ENCODE assay signal across 10 cellular contexts in the genomic region with DNA sequence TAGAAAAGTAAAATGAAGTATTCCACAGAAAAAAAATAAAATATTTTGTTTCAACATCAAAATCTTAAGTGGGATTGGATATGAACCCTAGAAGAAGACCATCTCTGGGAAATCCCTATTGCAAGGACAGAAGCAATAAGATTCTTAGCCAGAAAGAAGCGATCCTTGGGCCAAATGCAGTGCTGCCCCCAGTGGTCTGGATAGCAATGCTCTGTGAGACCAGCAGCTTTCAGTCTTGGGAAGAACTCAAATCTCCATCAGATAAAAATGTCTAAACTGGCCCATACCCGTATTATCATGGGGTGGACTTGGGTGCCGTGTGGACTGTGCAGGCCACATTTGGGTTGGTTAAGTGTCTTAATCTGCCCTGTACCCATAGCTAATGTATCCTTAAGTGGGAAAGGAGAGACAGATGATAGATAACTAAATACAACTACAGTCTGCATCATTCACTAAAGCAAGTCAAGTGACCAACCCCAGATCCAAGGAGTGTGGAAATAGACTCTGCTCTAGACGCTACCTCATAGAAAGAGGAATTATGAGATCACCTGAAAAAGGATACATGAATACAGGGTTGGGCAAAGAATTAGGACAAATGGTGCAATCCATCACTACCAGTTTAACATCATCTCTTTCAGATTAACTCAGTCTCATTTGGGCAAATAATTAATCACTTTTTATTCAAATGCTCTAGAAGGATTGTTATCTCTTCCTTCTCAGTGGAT. TPM values are rescaled to one million over a fixed set of nuclear protein-coding genes. Genes with fewer than 3 reads are reported as not detected.
DNase-seq lines count a peak whose midpoint lies in the region; ATAC-seq and TF ChIP-seq lines count a peak whose summit lies in the region.
"Had no signal": no experiment of that assay in that cellular context is flagged by ENCODE, and none has a peak within 500 bp of the region (broad histone marks: within the 10 kb centered on the region; RNA-seq: fewer than 3 reads in every experiment).

No MANE protein-coding gene starts in this region.

- H3K23ac ChIP-seq in mesenchymal stem cell (ENCODE audit: low read length in 2 of 2) = no peak overlapping the region

- no peaks in the 10 kb centered on the region for H3K79me1 ChIP-seq in mesenchymal stem cell (replicated peaks; ENCODE audit: low read length, poor library complexity, severe bottlenecking)

- no peak overlapping the region for H3K4me3 ChIP-seq in DND-41 (ENCODE audit: low read depth in 1 of 2, low read length in 2 of 2)
- H3K4me3 ChIP-seq in adrenal gland = no peak overlapping the region
- no peak overlapping the region for H3K4me3 ChIP-seq in mesenchymal stem cell (ENCODE audit: insufficient read depth in 1 of 2, low read depth in 1 of 2, low read length in 2 of 2)

- no peaks in the 10 kb centered on the region for H3K9me3 Mint-ChIP-seq in HFFc6

- H2AFZ ChIP-seq in DND-41 (ENCODE audit: low read depth, low read length) (no peak overlapping the region), mesenchymal stem cell (ENCODE audit: low read depth, low read length) (no peak overlapping the region)

- H3K79me2 ChIP-seq in DND-41 (ENCODE audit: insufficient read depth, low read length) = no peaks in the 10 kb centered on the region

- no peak for ATAC-seq in DND-41 (ENCODE audit: insufficient read depth, low read depth)
- no peak for ATAC-seq in GM18519 (IDR thresholded peaks at IDR 0.05; ENCODE audit: low FRiP score, unreplicated experiment)
- ATAC-seq in GM18511 (IDR thresholded peaks at IDR 0.05; ENCODE audit: unreplicated experiment) = no peak

- H3K18ac ChIP-seq in mesenchymal stem cell (ENCODE audit: low read depth in 1 of 2, low read length in 2 of 2) = no peak overlapping the region

- no peak overlapping the region for H3K14ac ChIP-seq in mesenchymal stem cell (ENCODE audit: low read length in 2 of 2)

- no peak overlapping the region for H2BK15ac ChIP-seq in mesenchymal stem cell (ENCODE audit: low read depth, poor library complexity, severe bottlenecking)

- no peak for TF ChIP-seq POLR2A in adrenal gland (IDR thresholded peaks at IDR 0.05)

- H3K27me3 ChIP-seq in DND-41 (ENCODE audit: insufficient read depth, low read length, poor library complexity) = no peaks in the 10 kb centered on the region
- no peaks in the 10 kb centered on the region for H3K27me3 ChIP-seq in adrenal gland
- no peaks in the 10 kb centered on the region for H3K27me3 ChIP-seq in mesenchymal stem cell (ENCODE audit: control insufficient read depth in 1 of 2, insufficient read depth in 1 of 2, low read length in 2 of 2)

- no peaks in the 10 kb centered on the region for H4K20me1 ChIP-seq in DND-41 (ENCODE audit: insufficient read depth, low read length)

- no peak overlapping the region for H3K4ac ChIP-seq in mesenchymal stem cell (ENCODE audit: low read depth in 1 of 2, low read length in 2 of 2)

- no peak overlapping the region for H2BK120ac ChIP-seq in mesenchymal stem cell (ENCODE audit: low read depth, low read length)

- H3K4me2 ChIP-seq in DND-41 (ENCODE audit: insufficient read depth, low read length) = no peak overlapping the region
- no peak overlapping the region for H3K4me2 ChIP-seq in mesenchymal stem cell (ENCODE audit: low read length, poor library complexity, severe bottlenecking)

- DNase-seq in DND-41 = no peak
- DNase-seq in HFFc6 = no peak
- peak in 2 of 7 donors; percentile 9 to 31 for DNase-seq in adrenal gland
- peak; percentile 6 for DNase-seq in mesenchymal stem cell
- no peak for DNase-seq in stimulated activated CD4-positive, alpha-beta T cell treated with anti-CD3 and anti-CD28 coated beads, Interleukin-4, amount 100 ng/mL, for 1 hour
- no peak for DNase-seq in activated T-cell treated with anti-CD3 and anti-CD28 coated beads, Interleukin-2, amount 50 U/mL, for 1 hour
- DNase-seq: NCI-H1417 treated with DMSO at 0.1 percent for 48 hours; stimulated activated naive CD4-positive, alpha-beta T cell had no signal

- no peak overlapping the region for H2BK12ac ChIP-seq in mesenchymal stem cell (ENCODE audit: low read length in 2 of 2)

- H4K8ac ChIP-seq in mesenchymal stem cell (ENCODE audit: low read length) = no peak overlapping the region

- H3K4me3 Mint-ChIP-seq in HFFc6 = no peak overlapping the region

- TF ChIP-seq CTCF in DND-41 (IDR thresholded peaks at IDR 0.05; ENCODE audit: borderline replicate concordance, extremely low read depth, low read length, poor library complexity, severe bottlenecking) = peak; percentile 31
- TF ChIP-seq CTCF in HFFc6 (IDR thresholded peaks at IDR 0.05) = peak; percentile 59
- TF ChIP-seq CTCF in adrenal gland (IDR thresholded peaks at IDR 0.05) = peak in 4 of 6 experiments; percentile 16 to 36 (median 20)

- no peak overlapping the region for H4K91ac ChIP-seq in mesenchymal stem cell (ENCODE audit: low read length)

- no peaks in the 10 kb centered on the region for H3K4me1 Mint-ChIP-seq in HFFc6 (ENCODE audit: low read depth)

- H3K27ac Mint-ChIP-seq in HFFc6 = no peak overlapping the region

- H3K4me1 ChIP-seq in DND-41 (ENCODE audit: insufficient read depth, low read length) (no peaks in the 10 kb centered on the region), adrenal gland (replicated peaks in 1 of 2) (no peaks in the 10 kb centered on the region), mesenchymal stem cell (ENCODE audit: control insufficient read depth, insufficient read depth, low read depth, low read length) (no peaks in the 10 kb centered on the region)

- intact Hi-C loops in adrenal gland (cut with DNase I) = no loop called here

- no peak overlapping the region for H3K9ac ChIP-seq in DND-41 (ENCODE audit: low read depth, low read length)
- H3K9ac ChIP-seq in mesenchymal stem cell (ENCODE audit: low read length) = no peak overlapping the region

- H3K27ac ChIP-seq in DND-41 (ENCODE audit: low read length) (no peak overlapping the region), adrenal gland (no peak overlapping the region), mesenchymal stem cell (ENCODE audit: low read length, poor library complexity, severe bottlenecking) (no peak overlapping the region)

- H2AK5ac ChIP-seq in mesenchymal stem cell (ENCODE audit: low read length, severe bottlenecking) = no peak overlapping the region

- H2BK5ac ChIP-seq in mesenchymal stem cell (ENCODE audit: low read depth, low read length, poor library complexity, severe bottlenecking) = no peak overlapping the region

- no peaks in the 10 kb centered on the region; the same call in 1 of the 2 replicates for H3K27me3 Mint-ChIP-seq in HFFc6 (ENCODE audit: insufficient read depth)

- H3K9me3 ChIP-seq in DND-41 (ENCODE audit: insufficient read depth, low read length, severe bottlenecking) (no peaks in the 10 kb centered on the region), adrenal gland (replicated peaks in 1 of 3) (no peaks in the 10 kb centered on the region), mesenchymal stem cell (ENCODE audit: control insufficient read depth, low read length) (no peaks in the 10 kb centered on the region)

- H3K36me3 ChIP-seq in DND-41 (ENCODE audit: insufficient read depth, low read length) = no peaks in the 10 kb centered on the region
- H3K36me3 ChIP-seq in adrenal gland (replicated peaks in 1 of 2) = no peaks in the 10 kb centered on the region
- H3K36me3 ChIP-seq in mesenchymal stem cell (ENCODE audit: control insufficient read depth in 1 of 2, insufficient read depth in 2 of 2, low read depth in 1 of 2, low read length in 2 of 2) = no peaks in the 10 kb centered on the region

- whole genome bisulfite sequencing in adrenal gland, 4 donors = 84 to 90% (median 84%) methylated on average over 4 of the region's 4 CpGs
- WGBS in mesenchymal stem cell = 70% methylated on average over 2 of the region's 4 CpGs

- no peaks in the 10 kb centered on the region for H3K36me3 Mint-ChIP-seq in HFFc6 (ENCODE audit: low read depth)

RNA-seq across cellular contexts. Expression of a gene that starts 38.9 kb away (rescaled TPM):
- under 1 TPM in 1 of 6 experiments, not detected in 5; 0.10 TPM for total RNA-seq in HFFc6 (2021; fragmentation: NEBNext Ultra II Directional; extraction: Animal tissue kit (Norgen Biotek cat#: 25700))
- 10 to 100 TPM in 3 of 8 donors, 1 to 10 TPM in 4, not detected in 1; 1.0 to 21.6 (median 4.8) TPM for total RNA-seq in adrenal gland
- polyA plus RNA-seq in adrenal gland = 10 to 100 TPM in 2 of 3 donors, 1 to 10 TPM in 1; 9.3 to 35.9 (median 26.1) TPM
- polyA plus RNA-seq in mesenchymal stem cell (2013, experiment 1 of 2) = 2.4 TPM
- polyA plus RNA-seq in mesenchymal stem cell (2013, experiment 2 of 2) = 2.2 TPM
